ENCODE assay signal across 13 cellular contexts in genomic region chr2:101844055-101844635, GRCh38.
DNase-seq lines count a peak whose midpoint lies in the region; ATAC-seq and TF ChIP-seq lines count a peak whose summit lies in the region.
"Had no signal": no experiment of that assay in that cellular context is flagged by ENCODE, and none has a peak within 500 bp of the region (broad histone marks: within the 10 kb centered on the region; RNA-seq: fewer than 3 reads in every experiment).

No MANE protein-coding gene starts in this region.

- H2BK120ac ChIP-seq in IMR-90 (ENCODE audit: low read depth, low read length): no peak overlapping the region

- POLR2A ChIA-PET in IMR-90 (lab: Charles Lee; ENCODE audit: unreplicated experiment): no interaction called here

- no peak overlapping the region for H2BK15ac ChIP-seq in IMR-90 (ENCODE audit: low read depth, low read length)

- no peak overlapping the region for H3K23ac ChIP-seq in IMR-90 (ENCODE audit: low read depth, low read length)

- H3K4me3 ChIP-seq in IMR-90 (ENCODE audit: insufficient read depth, low read depth, low read length) (no peak overlapping the region), cardiac fibroblast (replicated peaks in 1 of 2; ENCODE audit: low read depth in 2 of 2, low read length in 2 of 2) (no peak overlapping the region)
- H3K4me3 ChIP-seq: neural progenitor cell had no signal

- no peak overlapping the region for H3K18ac ChIP-seq in IMR-90 (ENCODE audit: low read depth, low read length)

- H3K4ac ChIP-seq in IMR-90 (ENCODE audit: low read depth, low read length): no peak overlapping the region

- dilution Hi-C loops in IMR-90 (cut with HindIII; ENCODE audit: low sequenced_read_pairs, unreplicated experiment): no loop called here

- in situ Hi-C loops in IMR-90 (cut with MboI; ENCODE audit: low sequenced_read_pairs): loop anchor here (10.0 kb wide), 2 partner anchors 319 to 419 kb away; no protein-coding TSS in a partner anchor

- H2AK9ac ChIP-seq in IMR-90 (replicated peaks; ENCODE audit: low read depth, low read length, poor library complexity): no peak overlapping the region

- H4K8ac ChIP-seq in IMR-90 (ENCODE audit: low read depth in 2 of 2, low read length in 2 of 2): no peak overlapping the region

- H3K36me3 ChIP-seq in IMR-90 (ENCODE audit: control insufficient read depth, insufficient read depth, low read length): peaks cover 34% of the 10 kb centered on the region

- no peak overlapping the region for H3K27ac ChIP-seq in IMR-90 (ENCODE audit: insufficient read depth, low read length)
- H3K27ac ChIP-seq: neural progenitor cell had no signal

- TF ChIP-seq POLR2A in IMR-90 (IDR thresholded peaks at IDR 0.05; ENCODE audit: low read depth, low read length): no peak

- H4K20me1 ChIP-seq in IMR-90 (ENCODE audit: insufficient read depth, low read length): peaks cover 26% of the 10 kb centered on the region; the same call in 1 of the 2 replicates

- no peak overlapping the region for H3K14ac ChIP-seq in IMR-90 (replicated peaks; ENCODE audit: low read depth, low read length)

- no peak overlapping the region for H2AFZ ChIP-seq in IMR-90 (replicated peaks; ENCODE audit: low read length, poor library complexity)
- H2AFZ ChIP-seq: neural progenitor cell had no signal

- H3K27me3 Mint-ChIP-seq in stimulated activated naive B cell treated with anti-CD40 and anti-IgM and Interleukin-4, amounts not matched to agents 10 μg/mL and 1 μg/mL and 100 μg/mL, for 72 hours: no peaks in the 10 kb centered on the region
- H3K27me3 Mint-ChIP-seq: dendritic cell treated with granulocyte-macrophage colony-stimulating factor and Interleukin-4, amounts not matched to agents 40 ng/mL and 50 ng/mL, for 4 days had no signal

- H3K9me3 ChIP-seq in IMR-90 (ENCODE audit: control insufficient read depth, insufficient read depth, low read length): no peaks in the 10 kb centered on the region

- H3K4me1 ChIP-seq in IMR-90 (ENCODE audit: control insufficient read depth, insufficient read depth, low read length): peaks cover 18% of the 10 kb centered on the region

- peak overlapping the region; percentile 75 for H3K27ac Mint-ChIP-seq in stimulated activated naive B cell treated with anti-CD40 and anti-IgM and Interleukin-4, amounts not matched to agents 10 μg/mL and 1 μg/mL and 100 μg/mL, for 72 hours
- H3K27ac Mint-ChIP-seq: dendritic cell treated with granulocyte-macrophage colony-stimulating factor and Interleukin-4, amounts not matched to agents 40 ng/mL and 50 ng/mL, for 4 days had no signal

- no peak overlapping the region for H2AK5ac ChIP-seq in IMR-90 (ENCODE audit: low read depth, low read length)

- no peaks in the 10 kb centered on the region for H3K9me3 Mint-ChIP-seq in stimulated activated naive B cell treated with anti-CD40 and anti-IgM and Interleukin-4, amounts not matched to agents 10 μg/mL and 1 μg/mL and 100 μg/mL, for 72 hours
- H3K9me3 Mint-ChIP-seq: dendritic cell treated with granulocyte-macrophage colony-stimulating factor and Interleukin-4, amounts not matched to agents 40 ng/mL and 50 ng/mL, for 4 days; neural progenitor cell had no signal

- BruUV-seq in IMR-90 (replicated peaks; lab: Mats Ljungman, UMichigan): no TSS peak

- H3K36me3 Mint-ChIP-seq in stimulated activated naive B cell treated with anti-CD40 and anti-IgM and Interleukin-4, amounts not matched to agents 10 μg/mL and 1 μg/mL and 100 μg/mL, for 72 hours: peaks cover 49 to 59% of the 10 kb centered on the region in 2 donors

- H3K56ac ChIP-seq in IMR-90 (ENCODE audit: extremely low read depth, insufficient read depth, low read length): no peak overlapping the region

- TF ChIP-seq RAD21 in IMR-90 (IDR thresholded peaks at IDR 0.05; ENCODE audit: low read length): no peak

- WGBS in IMR-90 (ENCODE audit: extremely low coverage in 2 of 2, insufficient read length in 1 of 2), 2 experiments: 100% methylated on average over 3 of the region's 12 CpGs; no CpG with 5 or more reads in 1 of the 2 experiments

- H3K4me1 Mint-ChIP-seq in stimulated activated naive B cell treated with anti-CD40 and anti-IgM and Interleukin-4, amounts not matched to agents 10 μg/mL and 1 μg/mL and 100 μg/mL, for 72 hours: peaks cover 10 to 19% of the 10 kb centered on the region in 2 donors

- H3K79me1 ChIP-seq in IMR-90 (ENCODE audit: low read depth in 1 of 2, low read length in 2 of 2): peaks cover 41 to 88% of the 10 kb centered on the region in 2 experiments

- peak; percentile 75 for DNase-seq in IMR-90
- DNase-seq in cardiac fibroblast (ENCODE audit: low read depth in 2 of 2): peak; percentile 62 to 80
- peak; percentile 61 for DNase-seq in inferior parietal cortex (ENCODE audit: extremely low spot score)
- no peak for DNase-seq in stimulated activated naive B cell treated with anti-CD40 and anti-IgM and Interleukin-4, amounts not matched to agents 10 μg/mL and 1 μg/mL and 100 μg/mL, for 72 hours
- DNase-seq in DMS53 (lab: John Stamatoyannopoulos, UW): no peak
- DNase-seq in epidermal melanocyte (ENCODE audit: insufficient read length, low spot score): no peak
- DNase-seq: activated T-cell treated with anti-CD3 and anti-CD28 coated beads, Interleukin-2, amount 50 U/mL, for 1 hour; DMS 273 treated with DMSO at 0.1 percent for 48 hours; MM.1S; NCI-H446 had no signal

- no peak overlapping the region for H2BK20ac ChIP-seq in IMR-90 (ENCODE audit: low read depth, low read length)

- H3K27me3 ChIP-seq in IMR-90 (ENCODE audit: control insufficient read depth, insufficient read depth, low read length): no peaks in the 10 kb centered on the region
- H3K27me3 ChIP-seq: neural progenitor cell had no signal

- peaks cover 27% of the 10 kb centered on the region for H3K9me1 ChIP-seq in IMR-90 (ENCODE audit: insufficient read depth, low read length)

- H4K91ac ChIP-seq in IMR-90 (ENCODE audit: insufficient read depth, low read depth, low read length): no peak overlapping the region

- no peak overlapping the region for H4K5ac ChIP-seq in IMR-90 (ENCODE audit: low read depth, low read length)

- no peak overlapping the region for H3K4me3 Mint-ChIP-seq in stimulated activated naive B cell treated with anti-CD40 and anti-IgM and Interleukin-4, amounts not matched to agents 10 μg/mL and 1 μg/mL and 100 μg/mL, for 72 hours
- H3K4me3 Mint-ChIP-seq: dendritic cell treated with granulocyte-macrophage colony-stimulating factor and Interleukin-4, amounts not matched to agents 40 ng/mL and 50 ng/mL, for 4 days; neural progenitor cell had no signal

- H2BK5ac ChIP-seq in IMR-90 (ENCODE audit: low read depth, low read length, poor library complexity, severe bottlenecking): no peak overlapping the region

- CTCF ChIA-PET in IMR-90 (lab: Yijun Ruan, JAX): interaction anchor here (1.0 kb wide), 1 partner anchor 12 kb away, joined by 3 read pairs; no protein-coding TSS in a partner anchor

- TF ChIP-seq CTCF in IMR-90 (conservative IDR thresholded peaks at IDR 0.05; ENCODE audit: low read depth, low read length): no peak
- no peak for TF ChIP-seq CTCF in cardiac fibroblast (IDR thresholded peaks at IDR 0.05; ENCODE audit: low read depth, low read length)

- H3K4me2 ChIP-seq in IMR-90 (ENCODE audit: low read depth, low read length): no peak overlapping the region

- intact Hi-C loops in IMR-90 (cut with micrococcal nuclease): no loop called here

- peak; percentile 76 for ATAC-seq in IMR-90 (ENCODE audit: low read depth)
- ATAC-seq in stimulated activated naive B cell treated with anti-CD40 and anti-IgM and Interleukin-4, amounts not matched to agents 10 μg/mL and 1 μg/mL and 100 μg/mL, for 72 hours (replicated peaks): no peak
- ATAC-seq in HG03196 (IDR thresholded peaks at IDR 0.05; ENCODE audit: unreplicated experiment): no peak

- H3K9ac ChIP-seq in IMR-90 (ENCODE audit: low read depth, low read length): no peak overlapping the region
- H3K9ac ChIP-seq: neural progenitor cell had no signal

TF ChIP-seq in IMR-90, 13 proteins besides CTCF, POLR2A, EP300 and RAD21:
- no peak for TF ChIP-seq RFX5 (IDR thresholded peaks at IDR 0.05; ENCODE audit: low read depth, low read length)
- no peak for TF ChIP-seq MAFK (IDR thresholded peaks at IDR 0.05; ENCODE audit: low read depth, low read length)
- no peak for TF ChIP-seq SMC3 (IDR thresholded peaks at IDR 0.05; ENCODE audit: low read depth, low read length)
- TF ChIP-seq NFE2L2 (IDR thresholded peaks at IDR 0.05; ENCODE audit: low read depth, low read length): no peak
- TF ChIP-seq CHD1 (IDR thresholded peaks at IDR 0.05; ENCODE audit: low read depth, low read length): no peak
- no peak for TF ChIP-seq RCOR1 (IDR thresholded peaks at IDR 0.05; ENCODE audit: insufficient replicate concordance, low read length)
- no peak for TF ChIP-seq CEBPB (IDR thresholded peaks at IDR 0.05; ENCODE audit: low read depth, low read length)
- no peak for TF ChIP-seq ELK1 (IDR thresholded peaks at IDR 0.05; ENCODE audit: borderline replicate concordance, low read depth, low read length)
- no peak for TF ChIP-seq MAZ (IDR thresholded peaks at IDR 0.05; ENCODE audit: borderline replicate concordance, low read depth, low read length)

Comparison
In these comparisons a context has a peak if more than half of its experiments do, and no peak if none do; other contexts are left out.
1. DNase-seq: peak in IMR-90 (single experiment), cardiac fibroblast (2 of 2) and inferior parietal cortex (single experiment); none in stimulated activated naive B cell treated with anti-CD40 and anti-IgM and Interleukin-4, amounts not matched to agents 10 μg/mL and 1 μg/mL and 100 μg/mL, for 72 hours (single experiment), DMS53 (single experiment) and epidermal melanocyte (single experiment).